Comparison of ENCODE assay signal across 8 cellular contexts in genomic region chr3:138051946-138052802, GRCh38. TPM values are rescaled to one million over a fixed set of nuclear protein-coding genes. Genes with fewer than 3 reads are reported as not detected.
A peak's percentile ranks its signal among the peaks of the same experiment; 100 is the strongest.
DNase-seq lines count a peak whose midpoint lies in the region; ATAC-seq, FAIRE-seq and TF ChIP-seq lines count a peak whose summit lies in the region.

No MANE protein-coding gene starts in this region.

- TF ChIP-seq CTCF in cardiac fibroblast (IDR thresholded peaks at IDR 0.05; ENCODE audit: low read depth, low read length) (peak; percentile 80), lung (IDR thresholded peaks at IDR 0.05; ENCODE audit: control extremely low read depth, extremely low read depth) (peak; percentile 28)

- FAIRE-seq in GM12892 (lab: Jason Lieb, UNC), result peak; percentile 80

- DNase-seq in Ammon's horn (ENCODE audit: low spot score) (peak; percentile 40), GM12892 (ENCODE audit: insufficient read length) (no peak), NCI-H2196 (lab: John Stamatoyannopoulos, UW; ENCODE audit: unreplicated experiment) (peak; percentile 50), cardiac fibroblast (ENCODE audit: low read depth in 2 of 2) (peak; percentile 68 to 71), lung (ENCODE audit: low spot score) (peak; percentile 48), epidermal melanocyte (ENCODE audit: insufficient read length, low spot score) (no peak)

- H3K36me3 ChIP-seq in lung (ENCODE audit: control insufficient read depth in 2 of 2, insufficient read depth in 2 of 2, low read length in 2 of 2), result no peaks in the 10 kb centered on the region

- H3K27me3 ChIP-seq in lung (ENCODE audit: control insufficient read depth, insufficient read depth), result no peaks in the 10 kb centered on the region

- H3K4me3 ChIP-seq in cardiac fibroblast (replicated peaks in 1 of 2; ENCODE audit: low read depth in 2 of 2, low read length in 2 of 2), result no peak overlapping the region
- no peak overlapping the region for H3K4me3 ChIP-seq in lung

- WGBS in lung, 2 donors, result 45 to 50% methylated on average over 8 of the region's 8 CpGs

- peaks cover 0 to 1% of the 10 kb centered on the region in 2 donors for H3K4me1 ChIP-seq in lung (ENCODE audit: control insufficient read depth in 2 of 2, insufficient read depth in 2 of 2, low read length in 2 of 2)

- no peak for TF ChIP-seq POLR2A in GM12892 (IDR thresholded peaks at IDR 0.05; ENCODE audit: low read depth, low read length)

- ATAC-seq in HG02885 (IDR thresholded peaks at IDR 0.05; ENCODE audit: poor library complexity, unreplicated experiment), result peak; percentile 77
- ATAC-seq in lung (ENCODE audit: insufficient read depth, low FRiP score), result peak; percentile 47
- no peak for ATAC-seq in HG02884 (IDR thresholded peaks at IDR 0.05; ENCODE audit: unreplicated experiment)

- no peak overlapping the region for H3K27ac ChIP-seq in lung (ENCODE audit: low read depth in 1 of 2, low read length in 1 of 2)

- H3K9me3 ChIP-seq in lung (ENCODE audit: control insufficient read depth in 2 of 2, insufficient read depth in 1 of 2, low read length in 1 of 2), result no peaks in the 10 kb centered on the region

RNA-seq across cellular contexts. Expression of gene CLDN18, which starts 42.2 kb away (rescaled TPM):
- polyA plus RNA-seq in GM12892 (2012; ENCODE audit: missing spikeins), result not detected
- 100 to 1,000 TPM; 114 to 316 TPM for total RNA-seq in lung
- polyA plus RNA-seq in lung, result 100 to 1,000 TPM in 1 of 2 donors, 10 to 100 TPM in 1; 31.4 to 118 TPM

Comparison
In these comparisons a context has a peak if more than half of its experiments do, and no peak if none do; other contexts are left out.
1. DNase-seq: peak in Ammon's horn (single experiment), NCI-H2196 (single experiment), cardiac fibroblast (2 of 2) and lung (single experiment); none in GM12892 (single experiment) and epidermal melanocyte (single experiment).